In genomic region chr15:51754267-51754666, GRCh38 we compare ENCODE assay signal across 15 cellular contexts. TPM values are rescaled to one million over a fixed set of nuclear protein-coding genes. Genes with fewer than 3 reads are reported as not detected.
DNase-seq lines count a peak whose midpoint lies in the region; ATAC-seq and TF ChIP-seq lines count a peak whose summit lies in the region.
"Had no signal": no experiment of that assay in that cellular context is flagged by ENCODE, and none has a peak within 500 bp of the region (broad histone marks: within the 10 kb centered on the region; RNA-seq: fewer than 3 reads in every experiment).

No MANE protein-coding gene starts in this region.

- H3K27me3 ChIP-seq in Loucy (ENCODE audit: insufficient read depth, low read length, poor library complexity, severe bottlenecking): no peaks in the 10 kb centered on the region

- ATAC-seq in GM18873 (IDR thresholded peaks at IDR 0.05; ENCODE audit: low FRiP score, unreplicated experiment): no peak
- ATAC-seq: Panc1 had no signal

- TF ChIP-seq CTCF in Loucy (conservative IDR thresholded peaks at IDR 0.05; ENCODE audit: low read length) (no peak), type B pancreatic cell (conservative IDR thresholded peaks at IDR 0.05) (no peak)

- H4K20me1 ChIP-seq in Loucy (ENCODE audit: insufficient read depth, low read length, poor library complexity, severe bottlenecking): no peaks in the 10 kb centered on the region

- H2AFZ ChIP-seq in Loucy (ENCODE audit: low read length): no peak overlapping the region

- peaks cover 27% of the 10 kb centered on the region for H3K79me2 ChIP-seq in Loucy (ENCODE audit: insufficient read depth, low read length)

- no peaks in the 10 kb centered on the region for H3K36me3 ChIP-seq in Loucy (ENCODE audit: insufficient read depth, low read length)

- H3K9me3 ChIP-seq in Loucy (ENCODE audit: insufficient read depth, low read depth, low read length): no peaks in the 10 kb centered on the region

- peak; percentile 17 for DNase-seq in SIG-M5 treated with dmso at 0.1 percent for 504 hours (lab: John Stamatoyannopoulos, UW; ENCODE audit: unreplicated experiment)
- DNase-seq in SIG-M5 (lab: John Stamatoyannopoulos, UW): no peak
- peak; percentile 69 for DNase-seq in SKM-1 treated with dmso at 0.1 percent for 144 hours (lab: John Stamatoyannopoulos, UW; ENCODE audit: unreplicated experiment)
- no peak for DNase-seq in type B pancreatic cell (ENCODE audit: extremely low spot score, unreplicated experiment)
- DNase-seq in mesenteric fat pad (ENCODE audit: low spot score): no peak
- no peak for DNase-seq in AG20443 (ENCODE audit: low spot score)
- DNase-seq: GF-D8, GOT3, Karpas-422, NCI-H1092, NCI-H2107, SHP77 had no signal

- H3K9ac ChIP-seq in Loucy (ENCODE audit: low read depth, low read length, poor library complexity, severe bottlenecking): no peak overlapping the region

- H3K4me1 Mint-ChIP-seq in type B pancreatic cell (ENCODE audit: unreplicated experiment): peaks cover 5% of the 10 kb centered on the region

- no peaks in the 10 kb centered on the region for H3K36me3 Mint-ChIP-seq in type B pancreatic cell

- peak overlapping the region; percentile 33 for H3K4me3 ChIP-seq in Loucy (ENCODE audit: low read length, poor library complexity, severe bottlenecking)

- H3F3A ChIP-seq in Loucy (ENCODE audit: low read depth): no peaks in the 10 kb centered on the region

- peak overlapping the region; percentile 93 for H3K4me2 ChIP-seq in Loucy (ENCODE audit: low read depth, low read length, poor library complexity, severe bottlenecking)

- peak overlapping the region; percentile 29 for H3K4me3 Mint-ChIP-seq in type B pancreatic cell

- peaks cover 41% of the 10 kb centered on the region for H3K4me1 ChIP-seq in Loucy (ENCODE audit: insufficient read depth, low read length, poor library complexity, severe bottlenecking)

- no peaks in the 10 kb centered on the region for H3K9me3 Mint-ChIP-seq in type B pancreatic cell

- no peak overlapping the region for H3K27ac Mint-ChIP-seq in type B pancreatic cell

- H3K9me2 ChIP-seq in Loucy (replicated peaks; ENCODE audit: low read depth, low read length): no peaks in the 10 kb centered on the region

- H3K27me3 Mint-ChIP-seq in type B pancreatic cell: peaks cover 58% of the 10 kb centered on the region

RNA-seq across cellular contexts. Expression of gene TMOD2, which starts 2.9 kb away (rescaled TPM):
- 6.7 and 8.3 TPM in 2 replicates for total RNA-seq in type B pancreatic cell (ENCODE audit: low replicate concordance)
- total RNA-seq in mesenteric fat pad: 9.5 TPM

RNA-seq across cellular contexts. Expression of gene LYSMD2, which starts 16.8 kb away (rescaled TPM):
- 3.9 and 6.2 TPM in 2 replicates for total RNA-seq in type B pancreatic cell (ENCODE audit: low replicate concordance)
- total RNA-seq in mesenteric fat pad: 9.7 TPM

Comparison
In these comparisons a context has a peak if more than half of its experiments do, and no peak if none do; other contexts are left out.
1. DNase-seq: peak in SIG-M5 treated with dmso at 0.1 percent for 504 hours (single experiment) and SKM-1 treated with dmso at 0.1 percent for 144 hours (single experiment); none in SIG-M5 (single experiment), type B pancreatic cell (single experiment), mesenteric fat pad (single experiment) and AG20443 (single experiment).